Comparison of ENCODE assay signal across 9 cellular contexts in the genomic region with DNA sequence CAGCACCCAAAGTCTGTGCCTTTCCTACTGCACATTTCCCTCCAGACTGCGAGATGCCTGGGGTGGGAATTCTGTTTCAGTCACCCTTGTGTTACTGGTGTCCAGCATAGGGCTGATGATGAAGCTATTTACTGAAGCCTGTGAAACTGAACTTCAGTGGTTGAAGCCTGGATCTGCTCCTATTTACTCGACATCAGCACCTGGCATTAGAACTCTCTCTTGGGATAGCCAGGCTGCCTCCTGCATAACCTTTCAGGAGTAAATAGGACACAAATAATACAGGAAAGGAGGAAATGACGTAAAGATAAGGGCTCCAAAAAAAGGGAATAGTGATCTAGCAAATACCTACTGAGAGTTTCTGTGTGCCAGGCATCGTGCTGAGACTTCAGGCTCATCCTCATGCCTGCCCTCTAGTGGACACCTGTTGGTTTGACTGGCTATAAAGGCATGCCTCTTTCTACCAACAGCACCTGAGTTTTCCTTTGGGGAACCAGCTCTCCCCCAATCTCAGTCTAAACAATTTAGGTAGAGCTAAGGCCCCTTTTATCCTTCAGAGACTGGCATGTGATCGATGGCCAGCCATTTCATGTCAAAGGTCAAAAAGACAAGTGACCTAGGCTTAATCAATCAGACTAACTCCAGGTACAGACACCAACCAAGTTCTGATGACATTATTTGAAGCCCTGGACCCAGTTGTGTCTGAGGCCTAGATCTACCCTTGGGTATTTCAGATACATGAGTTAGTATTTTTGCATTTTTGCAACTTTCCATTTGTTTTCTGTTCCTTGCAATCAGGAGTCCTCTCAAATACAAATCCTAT.
DNase-seq lines count a peak whose midpoint lies in the region; ATAC-seq and TF ChIP-seq lines count a peak whose summit lies in the region.
"Had no signal": no experiment of that assay in that cellular context is flagged by ENCODE, and none has a peak within 500 bp of the region (broad histone marks: within the 10 kb centered on the region; RNA-seq: fewer than 3 reads in every experiment).

No MANE protein-coding gene starts in this region.

- POLR2A ChIA-PET in MCF 10A (lab: Yijun Ruan, JAX) = no interaction called here

- H3K27me3 Mint-ChIP-seq in MCF 10A (ENCODE audit: insufficient read depth, unreplicated experiment) (no peaks in the 10 kb centered on the region), nephron (ENCODE audit: low read depth) (peaks cover 6% of the 10 kb centered on the region)

- peak; percentile 59 for ATAC-seq in GM18907 (IDR thresholded peaks at IDR 0.05; ENCODE audit: unreplicated experiment)

- H3K36me3 Mint-ChIP-seq in MCF 10A (ENCODE audit: insufficient read depth, unreplicated experiment) (no peaks in the 10 kb centered on the region), nephron (ENCODE audit: low read depth) (no peaks in the 10 kb centered on the region)

- intact Hi-C loops in MCF 10A (cut with micrococcal nuclease) = loop anchor here (1.0 to 10.0 kb wide), 3 partner anchors 77 to 904 kb away; no protein-coding TSS in a partner anchor

- CTCF ChIA-PET in MCF 10A (lab: Yijun Ruan, JAX) = interaction anchor here (0.6 to 4.3 kb wide), 46 partner anchors 8 to 1277 kb away, joined by 3 to 28 read pairs (median 4); no protein-coding TSS in a partner anchor

- peaks cover 5% of the 10 kb centered on the region for H3K4me1 Mint-ChIP-seq in MCF 10A (ENCODE audit: insufficient read depth, unreplicated experiment)
- H3K4me1 Mint-ChIP-seq in nephron = peaks cover 36% of the 10 kb centered on the region

- no TSS peak for BruUV-seq in MCF 10A (replicated peaks; lab: Mats Ljungman, UMichigan)

- H3K9me3 Mint-ChIP-seq in MCF 10A (ENCODE audit: unreplicated experiment) = no peaks in the 10 kb centered on the region
- no peaks in the 10 kb centered on the region for H3K9me3 Mint-ChIP-seq in nephron
- H3K9me3 Mint-ChIP-seq: dendritic cell treated with granulocyte-macrophage colony-stimulating factor and Interleukin-4, amounts not matched to agents 40 ng/mL and 50 ng/mL, for 4 days had no signal

- no peak overlapping the region for H3K27ac Mint-ChIP-seq in MCF 10A (ENCODE audit: low read depth, unreplicated experiment)
- H3K27ac Mint-ChIP-seq in nephron = peak overlapping the region in 1 of 3 experiments; percentile 25
- H3K27ac Mint-ChIP-seq: dendritic cell treated with granulocyte-macrophage colony-stimulating factor and Interleukin-4, amounts not matched to agents 40 ng/mL and 50 ng/mL, for 4 days had no signal

- TF ChIP-seq CTCF in MCF 10A (IDR thresholded peaks at IDR 0.05; ENCODE audit: unreplicated experiment) (peak; percentile 61), nephron (IDR thresholded peaks at IDR 0.05; ENCODE audit: unreplicated experiment in 3 of 3) (peak; percentile 42 to 55 (median 50))

- DNase-seq in Ammon's horn (ENCODE audit: low spot score) (peak; percentile 22), NAMALWA (ENCODE audit: low spot score) (peak; percentile 39), MCF 10A (ENCODE audit: unreplicated experiment) (peak; percentile 61), T-helper 9 cell (no peak), cerebellum (ENCODE audit: low spot score) (no peak), GOT3 (lab: John Stamatoyannopoulos, UW) (no peak)

- H3K4me3 Mint-ChIP-seq in MCF 10A (ENCODE audit: unreplicated experiment) (no peak overlapping the region), nephron (no peak overlapping the region)
- H3K4me3 Mint-ChIP-seq: dendritic cell treated with granulocyte-macrophage colony-stimulating factor and Interleukin-4, amounts not matched to agents 40 ng/mL and 50 ng/mL, for 4 days had no signal

Comparison
In these comparisons a context has a peak if more than half of its experiments do, and no peak if none do; other contexts are left out.
1. DNase-seq: peak in Ammon's horn (single experiment), NAMALWA (single experiment) and MCF 10A (single experiment); none in T-helper 9 cell (single experiment), cerebellum (single experiment) and GOT3 (single experiment).